8 cellular contexts compared by ENCODE assay signal in the genomic region with DNA sequence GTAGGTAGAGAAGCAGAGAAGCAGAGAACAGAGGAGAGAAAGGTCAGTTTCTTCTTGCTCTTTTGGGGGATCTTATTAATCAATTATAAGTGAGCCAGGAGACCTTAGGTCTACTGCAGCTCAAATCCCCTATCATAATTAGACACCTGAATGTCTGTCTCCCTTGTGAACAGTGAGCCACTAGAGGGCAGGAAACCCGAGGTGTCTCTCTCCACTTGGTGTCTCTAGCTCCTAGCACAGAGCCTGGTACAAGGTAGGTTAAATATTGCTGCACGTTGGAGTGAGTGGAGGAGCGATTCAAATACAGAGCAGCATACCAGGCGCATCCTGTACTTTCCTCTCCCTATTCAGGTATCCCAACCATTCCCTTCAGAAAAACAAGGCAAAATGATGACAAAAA. TPM values are rescaled to one million over a fixed set of nuclear protein-coding genes. Genes with fewer than 3 reads are reported as not detected.
A peak's percentile ranks its signal among the peaks of the same experiment; 100 is the strongest.
DNase-seq lines count a peak whose midpoint lies in the region; ATAC-seq and TF ChIP-seq lines count a peak whose summit lies in the region.

No MANE protein-coding gene starts in this region.

- no peak for TF ChIP-seq EP300 in ovary (IDR thresholded peaks at IDR 0.05)

- no peaks in the 10 kb centered on the region for H3K36me3 ChIP-seq in BE2C
- H3K36me3 ChIP-seq in uterus = no peaks in the 10 kb centered on the region
- H3K36me3 ChIP-seq in ovary = no peaks in the 10 kb centered on the region

- H3K27me3 ChIP-seq in BE2C = peaks cover 26% of the 10 kb centered on the region; the same call in 1 of the 2 replicates
- H3K27me3 ChIP-seq in uterus = peaks cover 0 to 24% of the 10 kb centered on the region in 2 donors
- H3K27me3 ChIP-seq in ovary = no peaks in the 10 kb centered on the region

- TF ChIP-seq CTCF in BE2C (IDR thresholded peaks at IDR 0.05; ENCODE audit: low read depth, low read length) = peak; percentile 79
- peak; percentile 42 for TF ChIP-seq CTCF in foreskin fibroblast (IDR thresholded peaks at IDR 0.05; ENCODE audit: low read depth, low read length)
- no peak for TF ChIP-seq CTCF in uterus (IDR thresholded peaks at IDR 0.05)
- TF ChIP-seq CTCF in ovary (IDR thresholded peaks at IDR 0.05) = no peak

- no peak overlapping the region for H3K27ac ChIP-seq in uterus
- no peak overlapping the region for H3K27ac ChIP-seq in ovary

- no peaks in the 10 kb centered on the region for H3K4me1 ChIP-seq in BE2C
- H3K4me1 ChIP-seq in uterus = peaks cover 0 to 14% of the 10 kb centered on the region in 2 donors
- H3K4me1 ChIP-seq in ovary (ENCODE audit: insufficient read depth) = no peaks in the 10 kb centered on the region

- DNase-seq in BE2C (peak; percentile 61), NCI-H82 treated with DMSO at 0.1 percent for 48 hours (lab: John Stamatoyannopoulos, UW; ENCODE audit: unreplicated experiment) (peak; percentile 31), foreskin fibroblast (no peak), uterus (no peak), ovary (no peak)

- ATAC-seq in GM18909 (IDR thresholded peaks at IDR 0.05; ENCODE audit: poor library complexity, unreplicated experiment) (peak; percentile 55), HG03457 (IDR thresholded peaks at IDR 0.05; ENCODE audit: unreplicated experiment) (no peak), HG02973 (IDR thresholded peaks at IDR 0.05; ENCODE audit: unreplicated experiment) (no peak)

- TF ChIP-seq POLR2A in uterus (IDR thresholded peaks at IDR 0.05) (no peak), ovary (IDR thresholded peaks at IDR 0.05) (no peak)

- H3K4me3 ChIP-seq in BE2C (ENCODE audit: low read depth, low read length) (no peak overlapping the region), foreskin fibroblast (ENCODE audit: low read depth in 1 of 2, low read length in 2 of 2) (no peak overlapping the region), uterus (no peak overlapping the region), ovary (no peak overlapping the region)

- intact Hi-C loops in uterus (cut with DNase I; ENCODE audit: low total_unique reads) = no loop called here
- intact Hi-C loops in ovary (cut with DNase I) = no loop called here

- 24 to 37% (median 26%) methylated on average over 4 of the region's 4 CpGs for WGBS in ovary, 3 donors

- H3K9me3 ChIP-seq in BE2C (no peaks in the 10 kb centered on the region), uterus (no peaks in the 10 kb centered on the region), ovary (no peaks in the 10 kb centered on the region)

RNA-seq across cellular contexts. Expression of gene ST8SIA2, which starts 2.0 kb away (rescaled TPM):
- polyA plus RNA-seq in BE2C (2012; ENCODE audit: insufficient read depth, insufficient read length, low read depth) = 9.6 TPM
- total RNA-seq in uterus (1 to 10 TPM in 1 of 4 donors, not detected in 3; 4.1 TPM), ovary (under 1 TPM in 4 of 7 donors, not detected in 3; 0.05 to 0.46 (median 0.26) TPM)
- polyA plus RNA-seq in ovary = under 1 TPM in 1 of 2 donors, not detected in 1; 0.01 TPM

Comparison
In these comparisons a context has a peak if more than half of its experiments do, and no peak if none do; other contexts are left out.
1. DNase-seq: peak in BE2C (single experiment) and NCI-H82 treated with DMSO at 0.1 percent for 48 hours (single experiment); none in foreskin fibroblast (0 of 2), uterus (0 of 2) and ovary (0 of 5).
2. CTCF ChIP-seq: peak in BE2C (single experiment) and foreskin fibroblast (single experiment); none in uterus (0 of 4) and ovary (0 of 3).